Comparison of ENCODE assay signal across 24 cellular contexts in genomic region chr7:39644170-39644569, GRCh38. TPM values are rescaled to one million over a fixed set of nuclear protein-coding genes. Genes with fewer than 3 reads are reported as not detected.
A peak's percentile ranks its signal among the peaks of the same experiment; 100 is the strongest.
DNase-seq lines count a peak whose midpoint lies in the region; ATAC-seq, FAIRE-seq and TF ChIP-seq lines count a peak whose summit lies in the region.
"Had no signal": no experiment of that assay in that cellular context is flagged by ENCODE, and none has a peak within 500 bp of the region (broad histone marks: within the 10 kb centered on the region; RNA-seq: fewer than 3 reads in every experiment).

No MANE protein-coding gene starts in this region.

- DNase-seq in left ventricle myocardium inferior = no peak
- DNase-seq in heart right ventricle = no peak
- peak; percentile 77 for DNase-seq in astrocyte (ENCODE audit: low read depth)
- DNase-seq in fibroblast of the aortic adventitia (ENCODE audit: low read depth) = peak; percentile 82
- DNase-seq in testis = peak; percentile 32
- DNase-seq in T-helper 2 cell = no peak
- DNase-seq in GF-D8 (lab: John Stamatoyannopoulos, UW) = no peak
- no peak for DNase-seq in caudate nucleus (lab: John Stamatoyannopoulos, UW)
- DNase-seq: activated CD4-positive, alpha-beta T cell treated with anti-CD3 and anti-CD28 coated beads, Interleukin-2, amount 50 U/mL, for 1 hour; aorta; cortex of kidney; DMS 273 treated with DMSO at 0.1 percent for 48 hours; gastrocnemius medialis; KG1; left ventricle myocardium superior; NCI-H1105 treated with DMSO at 0.1 percent for 48 hours; NCI-H2107; NCI-H526 treated with DMSO at 0.1 percent for 48 hours; nucleus accumbens; right lobe of liver; SHP77 had no signal

- FAIRE-seq in astrocyte (lab: Jason Lieb, UNC) = peak; percentile 29

- peaks cover 37% of the 10 kb centered on the region for H3K4me1 Mint-ChIP-seq in astrocyte (ENCODE audit: low read depth, unreplicated experiment)

- H3K4me3 Mint-ChIP-seq in astrocyte (ENCODE audit: unreplicated experiment) = no peak overlapping the region
- H3K4me3 Mint-ChIP-seq: CD14-positive monocyte; stimulated activated effector memory CD8-positive, alpha-beta T cell treated with anti-CD3 and anti-CD28 coated beads, Interleukin-12 subunit alpha, Interleukin-12 subunit beta, amount 100 ng/mL, for 72 hours had no signal

- no peak for ATAC-seq in heart right ventricle
- ATAC-seq: gastrocnemius medialis; left ventricle myocardium superior; right lobe of liver; stimulated activated effector memory CD8-positive, alpha-beta T cell treated with anti-CD3 and anti-CD28 coated beads, Interleukin-12 subunit alpha, Interleukin-12 subunit beta, amount 100 ng/mL, for 72 hours had no signal

- no peak overlapping the region for H3K9ac ChIP-seq in astrocyte (ENCODE audit: low read length)

- no peak for TF ChIP-seq CTCF in left ventricle myocardium inferior (IDR thresholded peaks at IDR 0.05; ENCODE audit: borderline replicate concordance)
- no peak for TF ChIP-seq CTCF in heart right ventricle (IDR thresholded peaks at IDR 0.05)
- no peak for TF ChIP-seq CTCF in astrocyte (IDR thresholded peaks at IDR 0.05; ENCODE audit: insufficient read depth, low read depth, low read length)
- TF ChIP-seq CTCF in fibroblast of the aortic adventitia (IDR thresholded peaks at IDR 0.05; ENCODE audit: insufficient read depth, low read length) = no peak
- TF ChIP-seq CTCF in testis (IDR thresholded peaks at IDR 0.05) = no peak

- H3K27me3 ChIP-seq in left ventricle myocardium inferior (ENCODE audit: low read depth) (no peaks in the 10 kb centered on the region), heart right ventricle (no peaks in the 10 kb centered on the region), astrocyte (ENCODE audit: insufficient read depth, low read length) (no peaks in the 10 kb centered on the region), testis (no peaks in the 10 kb centered on the region)
- H3K27me3 ChIP-seq: gastrocnemius medialis, right lobe of liver had no signal

- H3K79me2 ChIP-seq in astrocyte (ENCODE audit: insufficient read depth, low read length) = peaks cover 98% of the 10 kb centered on the region

- intact Hi-C loops in left ventricle myocardium inferior (cut with micrococcal nuclease) = no loop called here
- intact Hi-C loops in heart right ventricle (cut with DNase I) = no loop called here
- intact Hi-C loops in testis (cut with DNase I; ENCODE audit: low total_unique reads) = no loop called here

- no peak for TF ChIP-seq POLR2A in testis (IDR thresholded peaks at IDR 0.05)

- no peak overlapping the region for H2AFZ ChIP-seq in astrocyte (ENCODE audit: low read depth, low read length)

- H3K4me3 ChIP-seq in left ventricle myocardium inferior (no peak overlapping the region), heart right ventricle (no peak overlapping the region), astrocyte (ENCODE audit: insufficient read depth, low read depth, low read length) (no peak overlapping the region), fibroblast of the aortic adventitia (ENCODE audit: low read depth, low read length) (no peak overlapping the region), testis (no peak overlapping the region)
- H3K4me3 ChIP-seq: gastrocnemius medialis, right lobe of liver had no signal

- 20 to 21% methylated on average over 1 of the region's 1 CpG for WGBS in heart right ventricle, 2 donors
- 28 to 36% methylated on average over 1 of the region's 1 CpG for WGBS in testis, 2 donors

- H3K4me2 ChIP-seq in astrocyte (ENCODE audit: low read length) = peak overlapping the region; percentile 14

- H3K36me3 Mint-ChIP-seq in astrocyte (ENCODE audit: low read depth, unreplicated experiment) = peaks cover 1% of the 10 kb centered on the region
- H3K36me3 Mint-ChIP-seq: stimulated activated effector memory CD8-positive, alpha-beta T cell treated with anti-CD3 and anti-CD28 coated beads, Interleukin-12 subunit alpha, Interleukin-12 subunit beta, amount 100 ng/mL, for 72 hours had no signal

- H3K27me3 Mint-ChIP-seq in astrocyte (ENCODE audit: low read depth, unreplicated experiment) = no peaks in the 10 kb centered on the region

- peaks cover 97% of the 10 kb centered on the region for H3K4me1 ChIP-seq in left ventricle myocardium inferior
- peaks cover 2 to 91% (median 54%) of the 10 kb centered on the region in 9 donors for H3K4me1 ChIP-seq in heart right ventricle
- peaks cover 4% of the 10 kb centered on the region for H3K4me1 ChIP-seq in astrocyte (ENCODE audit: insufficient read depth, low read length)
- H3K4me1 ChIP-seq in testis = peaks cover 17% of the 10 kb centered on the region

- H3K9me3 ChIP-seq in left ventricle myocardium inferior (replicated peaks) (no peaks in the 10 kb centered on the region), heart right ventricle (no peaks in the 10 kb centered on the region), astrocyte (ENCODE audit: insufficient read depth, low read depth, low read length) (no peaks in the 10 kb centered on the region), testis (no peaks in the 10 kb centered on the region)
- H3K9me3 ChIP-seq: gastrocnemius medialis, right lobe of liver had no signal

- H3K27ac ChIP-seq in left ventricle myocardium inferior (replicated peaks) (peak overlapping the region; percentile 77), heart right ventricle (peak overlapping the region in 3 of 10 donors; percentile 2 to 60 (median 34)), astrocyte (ENCODE audit: low read depth, low read length) (peak overlapping the region; percentile 59), testis (no peak overlapping the region), caudate nucleus (ENCODE audit: low read depth, low read length) (no peak overlapping the region)
- H3K27ac ChIP-seq: gastrocnemius medialis, right lobe of liver, VCaP had no signal

- no peaks in the 10 kb centered on the region for H3K36me3 ChIP-seq in left ventricle myocardium inferior
- no peaks in the 10 kb centered on the region for H3K36me3 ChIP-seq in heart right ventricle
- no peaks in the 10 kb centered on the region for H3K36me3 ChIP-seq in astrocyte (ENCODE audit: insufficient read depth, low read length)
- H3K36me3 ChIP-seq in testis (ENCODE audit: low read depth, missing control alignments) = no peaks in the 10 kb centered on the region
- H3K36me3 ChIP-seq: gastrocnemius medialis, right lobe of liver had no signal

- no peak overlapping the region for H3K27ac Mint-ChIP-seq in astrocyte (ENCODE audit: unreplicated experiment)
- H3K27ac Mint-ChIP-seq: stimulated activated effector memory CD8-positive, alpha-beta T cell treated with anti-CD3 and anti-CD28 coated beads, Interleukin-12 subunit alpha, Interleukin-12 subunit beta, amount 100 ng/mL, for 72 hours had no signal

- peaks cover 85% of the 10 kb centered on the region for H4K20me1 ChIP-seq in astrocyte (ENCODE audit: insufficient read depth, low read length)

- no peaks in the 10 kb centered on the region for H3K9me3 Mint-ChIP-seq in astrocyte (ENCODE audit: unreplicated experiment)
- H3K9me3 Mint-ChIP-seq: CD14-positive monocyte; stimulated activated effector memory CD8-positive, alpha-beta T cell treated with anti-CD3 and anti-CD28 coated beads, Interleukin-12 subunit alpha, Interleukin-12 subunit beta, amount 100 ng/mL, for 72 hours had no signal

RNA-seq across cellular contexts. Expression of gene RALA, which starts 20.8 kb away (rescaled TPM):
- total RNA-seq in left ventricle myocardium inferior (29.1 TPM), heart right ventricle (10 to 100 TPM; 15.2 to 32.7 (median 22.4) TPM), astrocyte (68.6 and 70.2 TPM in 2 replicates), fibroblast of the aortic adventitia (ENCODE audit: low replicate concordance) (42.7 and 61.5 TPM in 2 replicates), testis (10 to 100 TPM; 13.6 to 15.9 TPM)
- polyA plus RNA-seq in heart right ventricle (10 to 100 TPM; 18.8 to 21.6 TPM), testis (ENCODE audit: insufficient read depth, low read depth, low replicate concordance) (27.9 TPM)

Comparison
In these comparisons a context has a peak if more than half of its experiments do, and no peak if none do; other contexts are left out.
1. DNase-seq: peak in astrocyte (single experiment), fibroblast of the aortic adventitia (single experiment) and testis (single experiment); none in left ventricle myocardium inferior (single experiment), heart right ventricle (0 of 2), T-helper 2 cell (0 of 5), GF-D8 (single experiment) and caudate nucleus (0 of 61).
2. H3K27ac ChIP-seq: peak in left ventricle myocardium inferior (single experiment) and astrocyte (single experiment); none in testis (0 of 2) and caudate nucleus (single experiment).